9 cellular contexts compared by ENCODE assay signal in genomic region chr18:2104620-2105462, GRCh38.
DNase-seq lines count a peak whose midpoint lies in the region; ATAC-seq, FAIRE-seq and TF ChIP-seq lines count a peak whose summit lies in the region.
"Had no signal": no experiment of that assay in that cellular context is flagged by ENCODE, and none has a peak within 500 bp of the region (broad histone marks: within the 10 kb centered on the region; RNA-seq: fewer than 3 reads in every experiment).

No MANE protein-coding gene starts in this region.

- no peaks in the 10 kb centered on the region for H3K9me2 ChIP-seq in SK-N-SH

- H3K79me2 ChIP-seq in SK-N-SH (ENCODE audit: insufficient read depth): no peaks in the 10 kb centered on the region
- H3K79me2 ChIP-seq in astrocyte (ENCODE audit: insufficient read depth, low read length): no peaks in the 10 kb centered on the region

- H3K4me3 Mint-ChIP-seq in astrocyte (ENCODE audit: unreplicated experiment): no peak overlapping the region
- H3K4me3 Mint-ChIP-seq: activated naive CD4-positive, alpha-beta T cell treated with anti-CD3 and anti-CD28 coated beads, Interleukin-2, amount 50 U/mL, for 24 hours had no signal

- ATAC-seq in GM19455 (IDR thresholded peaks at IDR 0.05; ENCODE audit: unreplicated experiment): peak; percentile 78
- peak; percentile 81 for ATAC-seq in HG03460 (IDR thresholded peaks at IDR 0.05; ENCODE audit: unreplicated experiment)

- H4K20me1 ChIP-seq in SK-N-SH (ENCODE audit: insufficient read depth): no peaks in the 10 kb centered on the region
- no peaks in the 10 kb centered on the region for H4K20me1 ChIP-seq in astrocyte (ENCODE audit: insufficient read depth, low read length)

- H3K36me3 Mint-ChIP-seq in astrocyte (ENCODE audit: low read depth, unreplicated experiment): no peaks in the 10 kb centered on the region
- H3K36me3 Mint-ChIP-seq: activated naive CD4-positive, alpha-beta T cell treated with anti-CD3 and anti-CD28 coated beads, Interleukin-2, amount 50 U/mL, for 24 hours had no signal

- CTCF ChIA-PET in SK-N-SH (lab: Yijun Ruan, JAX): interaction anchor here (0.6 to 4.1 kb wide), 21 partner anchors 9 to 443 kb away, joined by 3 to 27 read pairs (median 4); no protein-coding TSS in a partner anchor

- H3K27ac ChIP-seq in SK-N-SH (ENCODE audit: low read depth in 2 of 2, low read length in 1 of 2) (no peak overlapping the region), astrocyte (ENCODE audit: low read depth, low read length) (no peak overlapping the region)

- DNase-seq in DMS53 (lab: John Stamatoyannopoulos, UW) (peak; percentile 86), SK-N-SH (peak; percentile 62), astrocyte (ENCODE audit: low read depth) (peak; percentile 6), iPS-NIHi7 (ENCODE audit: extremely low spot score) (peak; percentile 83), occipital lobe (lab: John Stamatoyannopoulos, UW) (no peak)
- peak; percentile 48 for DNase-seq in stimulated activated CD4-positive, alpha-beta T cell treated with anti-CD3 and anti-CD28 coated beads, Interleukin-4, amount 100 ng/mL, for 24 hours

- FAIRE-seq in astrocyte (lab: Jason Lieb, UNC): peak; percentile 23

- H3K4me1 ChIP-seq in SK-N-SH (ENCODE audit: control insufficient read depth in 1 of 2, insufficient read depth in 2 of 2, low read depth in 1 of 2, low read length in 1 of 2) (no peaks in the 10 kb centered on the region), astrocyte (ENCODE audit: insufficient read depth, low read length) (peaks cover 7% of the 10 kb centered on the region)

- TF ChIP-seq EP300 in SK-N-SH (IDR thresholded peaks at IDR 0.05; ENCODE audit: borderline replicate concordance in 1 of 2, low read depth in 1 of 2, low read length in 1 of 2): no peak

- POLR2A ChIA-PET in SK-N-SH (lab: Yijun Ruan, JAX): no interaction called here

- peaks cover 3% of the 10 kb centered on the region for H3K9me3 Mint-ChIP-seq in astrocyte (ENCODE audit: unreplicated experiment)

- H2AFZ ChIP-seq in SK-N-SH (ENCODE audit: low read depth) (0 out of 2 replicates have a peak overlapping the region, but pooled peaks have one; percentile 5), astrocyte (ENCODE audit: low read depth, low read length) (no peak overlapping the region)

- H3K4me3 ChIP-seq in SK-N-SH (ENCODE audit: low read depth in 2 of 2, low read length in 1 of 2) (peak overlapping the region in 1 of 2 experiments; percentile 30; a peak in 2 of 4 replicates), astrocyte (ENCODE audit: insufficient read depth, low read depth, low read length) (no peak overlapping the region)

- peaks cover 6% of the 10 kb centered on the region for H3K4me1 Mint-ChIP-seq in astrocyte (ENCODE audit: low read depth, unreplicated experiment)
- H3K4me1 Mint-ChIP-seq: activated naive CD4-positive, alpha-beta T cell treated with anti-CD3 and anti-CD28 coated beads, Interleukin-2, amount 50 U/mL, for 24 hours had no signal

- H3K4me2 ChIP-seq in SK-N-SH: no peak overlapping the region
- no peak overlapping the region for H3K4me2 ChIP-seq in astrocyte (ENCODE audit: low read length)

- H3K36me3 ChIP-seq in SK-N-SH (replicated peaks in 1 of 2; ENCODE audit: control insufficient read depth in 1 of 2, insufficient read depth in 2 of 2, low read length in 1 of 2) (peaks cover 0 to 4% of the 10 kb centered on the region in 2 experiments), astrocyte (ENCODE audit: insufficient read depth, low read length) (no peaks in the 10 kb centered on the region)

- peaks cover 5% of the 10 kb centered on the region for H3F3A ChIP-seq in SK-N-SH (replicated peaks; ENCODE audit: insufficient read depth)

- H3K9me3 ChIP-seq in SK-N-SH: no peaks in the 10 kb centered on the region
- H3K9me3 ChIP-seq in astrocyte (ENCODE audit: insufficient read depth, low read depth, low read length): no peaks in the 10 kb centered on the region

- H3K27ac Mint-ChIP-seq in astrocyte (ENCODE audit: unreplicated experiment): no peak overlapping the region
- H3K27ac Mint-ChIP-seq: activated naive CD4-positive, alpha-beta T cell treated with anti-CD3 and anti-CD28 coated beads, Interleukin-2, amount 50 U/mL, for 24 hours had no signal

- no peak overlapping the region for H3K9ac ChIP-seq in SK-N-SH
- no peak overlapping the region for H3K9ac ChIP-seq in astrocyte (ENCODE audit: low read length)

- H3K27me3 Mint-ChIP-seq in astrocyte (ENCODE audit: low read depth, unreplicated experiment): no peaks in the 10 kb centered on the region

- peak; percentile 59 for TF ChIP-seq RAD21 in SK-N-SH (IDR thresholded peaks at IDR 0.05; ENCODE audit: low read length)

- H3K27me3 ChIP-seq in SK-N-SH (ENCODE audit: insufficient read depth) (no peaks in the 10 kb centered on the region), astrocyte (ENCODE audit: insufficient read depth, low read length) (no peaks in the 10 kb centered on the region)

- TF ChIP-seq CTCF in SK-N-SH (IDR thresholded peaks at IDR 0.05): peak; percentile 85
- TF ChIP-seq CTCF in astrocyte (IDR thresholded peaks at IDR 0.05; ENCODE audit: insufficient read depth, low read depth, low read length): peak; percentile 64

- 30% methylated on average over 16 of the region's 16 CpGs for WGBS in SK-N-SH (ENCODE audit: low lambda C conversion rate)

TF ChIP-seq in SK-N-SH, 30 proteins besides CTCF, POLR2A, EP300 and RAD21:
- no peak for TF ChIP-seq FOXM1 (IDR thresholded peaks at IDR 0.05; ENCODE audit: low read depth)
- peak; percentile 67 for TF ChIP-seq SMC3 (IDR thresholded peaks at IDR 0.05; ENCODE audit: low read depth, low read length)
